Comparison of ENCODE assay signal across 8 cellular contexts in the genomic region with DNA sequence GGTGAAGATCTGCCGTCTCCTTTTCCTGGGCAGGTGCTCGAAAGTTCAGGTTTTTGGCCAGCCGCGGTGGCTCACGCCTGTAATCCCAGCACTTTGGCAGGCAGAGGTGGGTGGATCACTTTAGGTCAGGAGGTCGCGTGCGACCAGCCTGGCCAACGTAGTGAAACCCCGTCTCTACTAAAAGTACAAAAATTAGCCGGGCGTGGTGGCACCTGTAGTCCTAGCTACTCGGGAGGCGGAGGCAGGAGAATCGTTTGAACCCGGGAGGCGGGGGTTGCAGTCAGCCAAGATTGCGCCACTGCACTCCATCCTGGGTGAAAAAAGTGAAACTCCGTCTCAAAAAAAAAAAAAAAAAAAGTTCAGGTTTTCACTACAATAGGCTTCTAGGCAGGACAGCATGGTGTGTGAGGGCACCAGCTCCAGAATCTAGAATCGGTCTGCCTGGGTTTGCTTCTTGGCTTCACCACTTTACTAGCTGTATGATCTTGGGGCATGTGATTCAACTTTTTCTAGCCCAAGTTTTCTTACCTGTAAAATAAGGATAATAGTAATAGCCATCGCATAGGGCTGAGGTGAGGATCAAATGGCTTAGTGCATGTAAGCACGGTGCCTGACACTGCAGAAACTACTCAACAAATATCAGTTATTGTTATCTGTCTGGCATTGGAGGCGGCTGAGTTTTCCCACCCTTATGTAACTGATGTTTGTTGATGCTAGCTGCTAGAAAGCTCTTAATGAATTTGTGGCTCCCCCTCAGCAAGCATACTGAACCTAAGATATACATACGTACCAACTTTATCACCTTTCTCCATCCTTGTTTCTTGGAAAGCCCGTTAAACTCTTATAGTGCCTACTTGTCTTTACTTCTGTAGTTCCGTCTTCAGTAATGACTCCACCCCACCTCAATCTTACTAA. TPM values are rescaled to one million over a fixed set of nuclear protein-coding genes. Genes with fewer than 3 reads are reported as not detected.
DNase-seq lines count a peak whose midpoint lies in the region; ATAC-seq and TF ChIP-seq lines count a peak whose summit lies in the region.

No MANE protein-coding gene starts in this region.

- peaks cover 17% of the 10 kb centered on the region for H3K4me1 ChIP-seq in cardiac muscle cell (ENCODE audit: low read depth)
- peaks cover 35 to 56% of the 10 kb centered on the region in 2 donors for H3K4me1 ChIP-seq in adrenal gland (replicated peaks in 1 of 2)
- peaks cover 33% of the 10 kb centered on the region for H3K4me1 ChIP-seq in upper lobe of right lung

- H3K9me3 ChIP-seq in cardiac muscle cell (ENCODE audit: low read depth) = no peaks in the 10 kb centered on the region
- no peaks in the 10 kb centered on the region for H3K9me3 ChIP-seq in adrenal gland (replicated peaks in 1 of 3)
- no peaks in the 10 kb centered on the region for H3K9me3 ChIP-seq in upper lobe of right lung

- H3K27me3 ChIP-seq in cardiac muscle cell (no peaks in the 10 kb centered on the region), adrenal gland (no peaks in the 10 kb centered on the region), upper lobe of right lung (no peaks in the 10 kb centered on the region)

- no peaks in the 10 kb centered on the region for H3K36me3 ChIP-seq in cardiac muscle cell
- H3K36me3 ChIP-seq in adrenal gland (replicated peaks in 1 of 2) = no peaks in the 10 kb centered on the region
- H3K36me3 ChIP-seq in upper lobe of right lung = peaks cover 16% of the 10 kb centered on the region

- TF ChIP-seq POLR2A in adrenal gland (IDR thresholded peaks at IDR 0.05) (no peak), lower leg skin (IDR thresholded peaks at IDR 0.05) (no peak)

- no peak for ATAC-seq in Right ventricle myocardium inferior
- no peak for ATAC-seq in upper lobe of right lung

- H3K4me3 ChIP-seq in cardiac muscle cell (peak overlapping the region; percentile 95), adrenal gland (peak overlapping the region in 2 of 4 donors; percentile 90 to 91), lower leg skin (ENCODE audit: low read depth, poor library complexity, severe bottlenecking) (peak overlapping the region; percentile 87), upper lobe of right lung (peak overlapping the region; percentile 94)

- peak overlapping the region; percentile 87 for H3K27ac ChIP-seq in cardiac muscle cell
- peak overlapping the region; percentile 83 to 98 (median 96) for H3K27ac ChIP-seq in adrenal gland
- H3K27ac ChIP-seq in upper lobe of right lung = peak overlapping the region; percentile 98

- TF ChIP-seq CTCF in cardiac muscle cell (IDR thresholded peaks at IDR 0.05; ENCODE audit: low read depth, low read length) = no peak
- no peak for TF ChIP-seq CTCF in adrenal gland (IDR thresholded peaks at IDR 0.05)
- no peak for TF ChIP-seq CTCF in lower leg skin (IDR thresholded peaks at IDR 0.05)
- no peak for TF ChIP-seq CTCF in upper lobe of right lung (IDR thresholded peaks at IDR 0.05)

- 32 to 63% (median 38%) methylated on average over 26 of the region's 26 CpGs for WGBS in adrenal gland, 4 donors
- 45% methylated on average over 26 of the region's 26 CpGs for WGBS in lower leg skin, 2 donors

- no peak for DNase-seq in cardiac muscle cell (ENCODE audit: low read depth in 1 of 2, low spot score in 1 of 2)
- DNase-seq in Right ventricle myocardium inferior (ENCODE audit: missing footprints) = no peak
- peak in 4 of 7 donors; percentile 23 to 63 (median 44) for DNase-seq in adrenal gland
- no peak for DNase-seq in lower leg skin (ENCODE audit: low spot score in 2 of 2)
- no peak for DNase-seq in upper lobe of right lung
- no peak for DNase-seq in NCI-H2081 treated with DMSO at 0.1 percent for 48 hours (lab: John Stamatoyannopoulos, UW)
- DNase-seq in LoVo (ENCODE audit: low spot score) = no peak
- no peak for DNase-seq in activated CD4-positive, alpha-beta T cell treated with anti-CD3 and anti-CD28 coated beads for 4 hours

- intact Hi-C loops in Right ventricle myocardium inferior (cut with DNase I) = no loop called here
- intact Hi-C loops in adrenal gland (cut with DNase I) = no loop called here
- intact Hi-C loops in lower leg skin (cut with DNase I; ENCODE audit: low total_unique reads) = no loop called here
- intact Hi-C loops in upper lobe of right lung (cut with DNase I) = no loop called here

RNA-seq across cellular contexts. Expression of a gene that starts 1.3 kb away (rescaled TPM):
- total RNA-seq in cardiac muscle cell = 16.6 and 20.8 TPM in 2 replicates
- 44.1 and 58.9 TPM in 2 replicates for polyA plus RNA-seq in cardiac muscle cell
- 45.5 TPM for total RNA-seq in Right ventricle myocardium inferior
- total RNA-seq in adrenal gland = 10 to 100 TPM; 19.7 to 88.8 (median 36.0) TPM
- polyA plus RNA-seq in adrenal gland = 100 to 1,000 TPM in 1 of 3 donors, 10 to 100 TPM in 2; 31.0 to 163 (median 35.7) TPM
- 10 to 100 TPM; 17.0 to 18.3 (median 18.1) TPM for total RNA-seq in lower leg skin
- total RNA-seq in upper lobe of right lung = 43.8 TPM

RNA-seq across cellular contexts. Expression of a gene that starts 12.0 kb away (rescaled TPM):
- total RNA-seq in cardiac muscle cell = 4.3 and 4.8 TPM in 2 replicates
- 5.7 and 7.4 TPM in 2 replicates for polyA plus RNA-seq in cardiac muscle cell
- total RNA-seq in Right ventricle myocardium inferior = 13.8 TPM
- 10 to 100 TPM in 5 of 8 donors, 1 to 10 TPM in 3; 4.9 to 33.0 (median 15.7) TPM for total RNA-seq in adrenal gland
- polyA plus RNA-seq in adrenal gland = 10 to 100 TPM in 1 of 3 donors, 1 to 10 TPM in 2; 6.8 to 15.4 (median 8.5) TPM
- 1 to 10 TPM; 1.7 to 8.2 (median 4.6) TPM for total RNA-seq in lower leg skin
- total RNA-seq in upper lobe of right lung = 25.4 TPM

Comparison
In these comparisons a context has a peak if more than half of its experiments do, and no peak if none do; other contexts are left out.
1. DNase-seq: peak in adrenal gland (4 of 7); none in cardiac muscle cell (0 of 2), Right ventricle myocardium inferior (single experiment), lower leg skin (0 of 2), upper lobe of right lung (single experiment), NCI-H2081 treated with DMSO at 0.1 percent for 48 hours (single experiment), LoVo (single experiment) and activated CD4-positive, alpha-beta T cell treated with anti-CD3 and anti-CD28 coated beads for 4 hours (0 of 2).
2. Peak in every context shown above with its lines, with median percentiles within 50 percentile points of each other: H3K27ac ChIP-seq.